ENCODE assay signal across 25 cellular contexts in the genomic region with DNA sequence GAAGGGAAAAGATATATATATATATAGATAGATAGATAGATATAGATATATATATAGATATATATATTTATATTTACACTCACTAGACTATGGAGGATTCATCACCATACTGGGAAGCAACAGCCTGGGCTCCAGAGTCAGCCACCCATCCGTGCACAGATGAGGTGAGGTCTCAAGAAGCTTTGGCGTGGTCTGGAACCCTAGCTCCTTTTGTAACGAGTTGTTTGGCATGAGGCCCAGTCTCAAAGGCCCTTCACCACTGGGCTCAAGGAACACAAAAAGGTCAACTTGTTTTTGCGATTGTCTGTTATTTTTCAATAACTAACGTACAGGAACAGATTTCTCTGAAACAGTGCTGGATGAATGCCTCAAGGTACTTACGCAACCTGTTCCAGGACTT.
"Had no signal": no experiment of that assay in that cellular context is flagged by ENCODE, and none has a peak within 500 bp of the region (broad histone marks: within the 10 kb centered on the region; RNA-seq: fewer than 3 reads in every experiment).

No MANE protein-coding gene starts in this region.

- H3K36me3 ChIP-seq: colonic mucosa, esophagus squamous epithelium, gastrocnemius medialis, heart right ventricle, left lung, lower lobe of right lung had no signal

- H3K9me3 ChIP-seq: colonic mucosa, gastrocnemius medialis, heart right ventricle, left lung, lower lobe of right lung, mucosa of descending colon had no signal

- H3K4me1 ChIP-seq: colonic mucosa, esophagus squamous epithelium, gastrocnemius medialis, heart right ventricle, left lung, lower lobe of right lung had no signal

- DNase-seq: colonic mucosa; cortex of kidney; effector CD8-positive, alpha-beta T cell; effector memory CD8-positive, alpha-beta T cell; endodermal cell; erythroblast; esophagus squamous epithelium; foreskin fibroblast; foreskin melanocyte; gastrocnemius medialis; glutamatergic neuron; head of caudate nucleus; heart right ventricle; hippocampal formation; left cardiac atrium; left lung; left ventricle myocardium superior; lower lobe of right lung; mesenchymal stem cell; mucosa of descending colon; naive B cell had no signal

- H3K4me3 ChIP-seq: colonic mucosa, esophagus squamous epithelium, gastrocnemius medialis, heart right ventricle, left lung, lower lobe of right lung, mucosa of descending colon had no signal

- H3K27me3 ChIP-seq: colonic mucosa, esophagus squamous epithelium, gastrocnemius medialis, heart right ventricle, left lung had no signal

- FAIRE-seq: endometrium, islet of Langerhans, keratinocyte had no signal

- H3K27ac ChIP-seq: colonic mucosa, epithelial cell of prostate, esophagus squamous epithelium, gastrocnemius medialis, heart right ventricle, left lung, lower lobe of right lung had no signal
